In the genomic region with DNA sequence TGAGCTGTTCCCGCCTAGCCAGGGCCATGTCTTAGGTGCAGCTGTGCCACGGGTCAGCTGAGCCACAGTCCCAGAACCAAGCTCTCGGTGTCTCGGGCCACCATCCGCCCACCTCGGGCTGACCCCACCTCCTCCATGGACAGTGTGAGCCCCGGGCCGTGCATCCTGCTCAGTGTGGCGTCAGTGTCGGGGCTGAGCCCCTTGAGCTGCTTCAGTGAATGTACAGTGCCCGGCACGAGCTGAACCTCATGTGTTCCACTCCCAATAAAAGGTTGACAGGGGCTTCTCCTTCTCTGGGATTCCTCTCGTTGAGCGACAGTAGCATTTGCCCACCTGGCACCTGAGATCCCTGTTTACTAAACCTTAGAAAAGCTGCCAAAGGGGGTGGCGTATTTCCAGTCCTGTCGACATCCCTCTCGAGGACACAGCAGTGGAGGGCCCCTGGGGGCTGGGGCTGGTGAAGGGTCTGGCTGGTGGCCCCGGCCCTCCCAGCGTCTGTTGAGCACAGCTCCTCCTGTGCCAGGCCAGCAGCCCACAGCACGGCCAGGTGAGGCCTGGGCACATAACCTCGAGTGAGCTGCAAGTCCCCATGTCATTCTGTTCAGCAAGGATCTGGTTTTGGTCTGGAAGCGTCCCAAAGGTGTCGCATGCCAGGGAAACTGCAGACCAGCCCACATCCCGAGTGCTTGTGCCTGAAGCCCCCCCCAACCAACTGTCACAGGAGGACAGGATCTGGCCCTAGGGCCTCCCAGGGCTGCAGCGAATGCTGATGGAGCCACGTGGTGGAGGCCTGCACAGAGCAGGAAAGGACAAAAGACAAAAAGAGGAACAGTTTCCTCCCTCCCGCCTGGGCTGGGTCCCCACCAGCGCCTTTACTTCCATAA, we compare ENCODE assay signal across 10 cellular contexts. TPM values are rescaled to one million over a fixed set of nuclear protein-coding genes. Genes with fewer than 3 reads are reported as not detected.
A peak's percentile ranks its signal among the peaks of the same experiment; 100 is the strongest.
DNase-seq lines count a peak whose midpoint lies in the region; ATAC-seq and TF ChIP-seq lines count a peak whose summit lies in the region.
"Had no signal": no experiment of that assay in that cellular context is flagged by ENCODE, and none has a peak within 500 bp of the region (broad histone marks: within the 10 kb centered on the region; RNA-seq: fewer than 3 reads in every experiment).

No MANE protein-coding gene starts in this region.

- H4K20me1 ChIP-seq in BLaER1 treated with 17β-estradiol and CSF1 and Interleukin-3, amounts not matched to agents 10 nM and 100 nM: peaks cover 0 to 17% (median 0%) of the 10 kb centered on the region in 11 experiments; a peak in 4 of 22 replicates
- no peaks in the 10 kb centered on the region for H4K20me1 ChIP-seq in fibroblast of lung (ENCODE audit: control insufficient read depth, extremely low read depth, insufficient read depth, low read length)

- H3K27me3 ChIP-seq in BLaER1 treated with 17β-estradiol and CSF1 and Interleukin-3, amounts not matched to agents 10 nM and 100 nM: no peaks in the 10 kb centered on the region
- H3K27me3 ChIP-seq in Panc1 (ENCODE audit: control insufficient read depth, insufficient read depth, low read length) (no peaks in the 10 kb centered on the region), fibroblast of lung (ENCODE audit: control insufficient read depth, insufficient read depth, low read length) (no peaks in the 10 kb centered on the region)

- peak; percentile 28 for ATAC-seq in Panc1
- ATAC-seq in GM18505 (IDR thresholded peaks at IDR 0.05; ENCODE audit: unreplicated experiment): no peak

- H3K79me2 ChIP-seq in fibroblast of lung (ENCODE audit: control insufficient read depth, insufficient read depth, low read length): no peaks in the 10 kb centered on the region

- peaks cover 0 to 17% (median 0%) of the 10 kb centered on the region in 11 experiments; a peak in 5 of 22 replicates for H3K36me3 ChIP-seq in BLaER1 treated with 17β-estradiol and CSF1 and Interleukin-3, amounts not matched to agents 10 nM and 100 nM
- no peaks in the 10 kb centered on the region for H3K36me3 ChIP-seq in Panc1 (ENCODE audit: control insufficient read depth, insufficient read depth, low read length)
- H3K36me3 ChIP-seq in fibroblast of lung (ENCODE audit: control insufficient read depth, insufficient read depth, low read length): peaks cover 8% of the 10 kb centered on the region

- CTCF ChIA-PET in Panc1 (lab: Charles Lee): interaction anchor here (0.6 kb wide), 1 partner anchor 47 kb away, joined by 3 read pairs; no protein-coding TSS in a partner anchor

- peaks cover 45 to 98% (median 83%) of the 10 kb centered on the region in 10 experiments for H3K4me1 ChIP-seq in BLaER1 treated with 17β-estradiol and CSF1 and Interleukin-3, amounts not matched to agents 10 nM and 100 nM
- H3K4me1 ChIP-seq in Panc1 (ENCODE audit: control insufficient read depth, insufficient read depth, low read length): peaks cover 75% of the 10 kb centered on the region
- peaks cover 26% of the 10 kb centered on the region for H3K4me1 ChIP-seq in fibroblast of lung (ENCODE audit: control insufficient read depth, extremely low read depth, insufficient read depth, low read length)

- no peak for DNase-seq in Panc1 (ENCODE audit: low read depth, low spot score)
- DNase-seq in fibroblast of lung (ENCODE audit: low read depth in 2 of 2): no peak
- DNase-seq in osteocyte (ENCODE audit: extremely low spot score, unreplicated experiment): no peak
- DNase-seq in stimulated activated CD4-positive, alpha-beta T cell treated with anti-CD3 and anti-CD28 coated beads, Interleukin-15, amount 100 ng/mL, for 24 hours: no peak
- no peak for DNase-seq in stimulated activated CD4-positive, alpha-beta T cell treated with anti-CD3 and anti-CD28 coated beads, Interleukin-4, amount 100 ng/mL, for 24 hours
- no peak for DNase-seq in activated CD4-positive, alpha-beta T cell treated with anti-CD3 and anti-CD28 coated beads, Interleukin-2, amount 50 U/mL, for 1 hour
- DNase-seq: activated CD8-positive, alpha-beta memory T cell treated with anti-CD3 and anti-CD28 coated beads, Interleukin-2, amount 50 U/mL, for 48 hours; AML-193 had no signal

- POLR2A ChIA-PET in Panc1 (lab: Charles Lee): interaction anchor here (1.3 kb wide), 1 partner anchor 21 kb away, joined by 4 read pairs; the partner anchor contains the start of gene PYGB

- peak overlapping the region; percentile 34 to 80 (median 58) for H3K4me2 ChIP-seq in BLaER1 treated with 17β-estradiol and CSF1 and Interleukin-3, amounts not matched to agents 10 nM and 100 nM
- H3K4me2 ChIP-seq in fibroblast of lung (ENCODE audit: extremely low read depth, insufficient read depth, low read length): peak overlapping the region; percentile 8

- peak overlapping the region in 2 of 11 experiments; percentile 24 to 57; a peak in 3 of 22 replicates for H3K9ac ChIP-seq in BLaER1 treated with 17β-estradiol and CSF1 and Interleukin-3, amounts not matched to agents 10 nM and 100 nM
- H3K9ac ChIP-seq in fibroblast of lung (ENCODE audit: insufficient read depth, low read length): no peak overlapping the region

- H3K27ac ChIP-seq in BLaER1 treated with 17β-estradiol and CSF1 and Interleukin-3, amounts not matched to agents 10 nM and 100 nM: peak overlapping the region in 4 of 11 experiments; percentile 16 to 58 (median 27); a peak in 5 of 22 replicates
- H3K27ac ChIP-seq in Panc1 (ENCODE audit: low read length) (peak overlapping the region; percentile 92), fibroblast of lung (ENCODE audit: insufficient read depth, low read length) (no peak overlapping the region)

- H2AFZ ChIP-seq in fibroblast of lung (ENCODE audit: low read length): no peak overlapping the region

- peak overlapping the region; percentile 84 for H3K27ac Mint-ChIP-seq in osteocyte (ENCODE audit: unreplicated experiment)

- no peaks in the 10 kb centered on the region for H3K27me3 Mint-ChIP-seq in osteocyte (ENCODE audit: unreplicated experiment)

- peaks cover 5% of the 10 kb centered on the region for H3K36me3 Mint-ChIP-seq in osteocyte (ENCODE audit: unreplicated experiment)

- no peak overlapping the region for H3K4me3 ChIP-seq in BLaER1 treated with 17β-estradiol and CSF1 and Interleukin-3, amounts not matched to agents 10 nM and 100 nM
- H3K4me3 ChIP-seq in Panc1 (ENCODE audit: low read depth in 2 of 2, low read length in 2 of 2): no peak overlapping the region
- H3K4me3 ChIP-seq in fibroblast of lung (replicated peaks in 1 of 4; ENCODE audit: control extremely low read depth in 1 of 4, insufficient read depth in 1 of 4, low read depth in 3 of 4, low read length in 4 of 4): no peak overlapping the region

- in situ Hi-C loops in Panc1 (cut with HindIII; ENCODE audit: low pct_unique_long_range_greater_than_20kb, low sequenced_read_pairs): no loop called here

- no peak for TF ChIP-seq POLR2A in GM18505 (IDR thresholded peaks at IDR 0.05; ENCODE audit: borderline replicate concordance, extremely low read depth, insufficient read depth, insufficient read length)

- TF ChIP-seq CTCF in Panc1 (IDR thresholded peaks at IDR 0.05): no peak
- no peak for TF ChIP-seq CTCF in fibroblast of lung (conservative IDR thresholded peaks at IDR 0.05 in 1 of 2, IDR thresholded peaks at IDR 0.05 in 1 of 2; ENCODE audit: low read depth in 1 of 2, low read length in 2 of 2)
- TF ChIP-seq CTCF in osteocyte (IDR thresholded peaks at IDR 0.05): no peak

- H3K9me3 Mint-ChIP-seq in osteocyte (ENCODE audit: unreplicated experiment): no peaks in the 10 kb centered on the region

- no peaks in the 10 kb centered on the region for H3K9me3 ChIP-seq in BLaER1 treated with 17β-estradiol and CSF1 and Interleukin-3, amounts not matched to agents 10 nM and 100 nM (replicated peaks in 1 of 11)
- H3K9me3 ChIP-seq in Panc1 (ENCODE audit: control insufficient read depth, insufficient read depth, low read depth, low read length) (no peaks in the 10 kb centered on the region), fibroblast of lung (ENCODE audit: control insufficient read depth, insufficient read depth, low read depth, low read length) (no peaks in the 10 kb centered on the region)

- intact Hi-C loops in Panc1 (cut with micrococcal nuclease; ENCODE audit: unreplicated experiment): no loop called here

- no TSS peak for BruUV-seq in Panc1 (replicated peaks; lab: Mats Ljungman, UMichigan)

- peaks cover 63% of the 10 kb centered on the region for H3K4me1 Mint-ChIP-seq in osteocyte (ENCODE audit: unreplicated experiment)

- H3K4me3 Mint-ChIP-seq in osteocyte (ENCODE audit: unreplicated experiment): no peak overlapping the region

RNA-seq across cellular contexts. Expression of gene PYGB, which starts 21.2 kb away (rescaled TPM):
- total RNA-seq in Panc1 (2021; ENCODE audit: unreplicated experiment) (220 TPM), fibroblast of lung (81.7 and 89.5 TPM in 2 replicates), osteocyte (234 and 251 TPM in 2 replicates)
- 308 TPM for polyA plus RNA-seq in Panc1 (2012; ENCODE audit: insufficient read length)
- polyA plus RNA-seq in fibroblast of lung: 37.0 and 45.9 TPM in 2 replicates
- polyA plus RNA-seq in fibroblast of lung (2012): 68.9 and 88.6 TPM in 2 replicates
- polyA minus RNA-seq in fibroblast of lung (ENCODE audit: low replicate concordance): 127 and 141 TPM in 2 replicates

RNA-seq across cellular contexts. Expression of gene ENTPD6, which starts 31.2 kb away (rescaled TPM):
- 108 TPM for total RNA-seq in Panc1 (2021; ENCODE audit: unreplicated experiment)
- 99.8 TPM for polyA plus RNA-seq in Panc1 (2012; ENCODE audit: insufficient read length)
- 49.6 and 56.5 TPM in 2 replicates for total RNA-seq in fibroblast of lung
- 45.7 and 59.9 TPM in 2 replicates for polyA plus RNA-seq in fibroblast of lung
- 42.7 and 61.6 TPM in 2 replicates for polyA plus RNA-seq in fibroblast of lung (2012)
- polyA minus RNA-seq in fibroblast of lung (ENCODE audit: low replicate concordance): 84.2 and 94.2 TPM in 2 replicates
- total RNA-seq in osteocyte: 62.0 and 62.5 TPM in 2 replicates
